In genomic region chr2:237701859-237702370, GRCh38 we compare ENCODE assay signal across 8 cellular contexts.
DNase-seq lines count a peak whose midpoint lies in the region; TF ChIP-seq lines count a peak whose summit lies in the region.

No MANE protein-coding gene starts in this region.

- no peaks in the 10 kb centered on the region for H3K9me3 ChIP-seq in CD8-positive, alpha-beta memory T cell (ENCODE audit: low read length)
- H3K9me3 ChIP-seq in Peyer's patch (no peaks in the 10 kb centered on the region), osteoblast (ENCODE audit: low read depth, low read length) (no peaks in the 10 kb centered on the region)

- no peaks in the 10 kb centered on the region for H3K27me3 ChIP-seq in CD8-positive, alpha-beta memory T cell (ENCODE audit: insufficient read depth, low read length, poor library complexity, severe bottlenecking)
- H3K27me3 ChIP-seq in Peyer's patch (no peaks in the 10 kb centered on the region), osteoblast (ENCODE audit: insufficient read depth, low read length) (no peaks in the 10 kb centered on the region)

- H3K79me2 ChIP-seq in osteoblast (ENCODE audit: insufficient read depth, low read length), result peaks cover 79% of the 10 kb centered on the region

- peaks cover 12% of the 10 kb centered on the region for H4K20me1 ChIP-seq in osteoblast (ENCODE audit: insufficient read depth, low read length)

- peak overlapping the region; percentile 51 to 84 (median 69) for H3K4me3 Mint-ChIP-seq in CD8-positive, alpha-beta memory T cell

- CTCF ChIA-PET in CD8-positive, alpha-beta memory T cell (lab: Charles Lee), result interaction anchor here (1.2 to 19.9 kb wide), 4 partner anchors 8 to 28 kb away, joined by 4 to 295 read pairs (median 8); no protein-coding TSS in a partner anchor

- peaks cover 95 to 99% (median 95%) of the 10 kb centered on the region in 3 donors for H3K4me1 Mint-ChIP-seq in CD8-positive, alpha-beta memory T cell

- H3K36me3 ChIP-seq in CD8-positive, alpha-beta memory T cell (ENCODE audit: insufficient read depth, low read length), result no peaks in the 10 kb centered on the region
- H3K36me3 ChIP-seq in Peyer's patch (no peaks in the 10 kb centered on the region), osteoblast (ENCODE audit: insufficient read depth, low read length) (no peaks in the 10 kb centered on the region)

- H3K4me2 ChIP-seq in osteoblast (ENCODE audit: insufficient read depth, low read length), result peak overlapping the region; percentile 80

- peaks cover 99% of the 10 kb centered on the region for H3K4me1 ChIP-seq in CD8-positive, alpha-beta memory T cell (ENCODE audit: insufficient read depth, low read length)
- peaks cover 14 to 86% (median 47%) of the 10 kb centered on the region in 4 donors for H3K4me1 ChIP-seq in Peyer's patch
- peaks cover 50% of the 10 kb centered on the region for H3K4me1 ChIP-seq in osteoblast (ENCODE audit: insufficient read depth, low read length)

- H3K4me3 ChIP-seq in CD8-positive, alpha-beta memory T cell (ENCODE audit: low read length), result peak overlapping the region; percentile 21
- H3K4me3 ChIP-seq in Peyer's patch, result no peak overlapping the region
- H3K4me3 ChIP-seq in osteoblast (ENCODE audit: insufficient read depth, low read length), result peak overlapping the region; percentile 35

- H2AFZ ChIP-seq in osteoblast (ENCODE audit: low read length), result no peak overlapping the region

- POLR2A ChIA-PET in CD8-positive, alpha-beta memory T cell (lab: Charles Lee), result no interaction called here

- TF ChIP-seq CTCF in Peyer's patch (IDR thresholded peaks at IDR 0.05) (no peak), osteoblast (IDR thresholded peaks at IDR 0.05; ENCODE audit: extremely low read depth, low read depth, low read length) (no peak)

- H3K36me3 Mint-ChIP-seq in CD8-positive, alpha-beta memory T cell, result peaks cover 0 to 24% (median 0%) of the 10 kb centered on the region in 3 donors

- H3K27me3 Mint-ChIP-seq in CD8-positive, alpha-beta memory T cell, result no peaks in the 10 kb centered on the region

- DNase-seq in CD8-positive, alpha-beta memory T cell, result no peak
- DNase-seq in Peyer's patch (peak in 1 of 3 donors; percentile 43), erythroblast (lab: John Stamatoyannopoulos, UW) (peak; percentile 47 to 72), osteoblast (ENCODE audit: insufficient read length, low spot score, missing footprints) (no peak), LoVo (ENCODE audit: low spot score) (no peak), amygdala (lab: John Stamatoyannopoulos, UW) (no peak), NCI-H2081 treated with DMSO at 0.1 percent for 48 hours (lab: John Stamatoyannopoulos, UW) (no peak), CD1c-positive myeloid dendritic cell (ENCODE audit: extremely low spot score) (no peak)

- H3K9me3 Mint-ChIP-seq in CD8-positive, alpha-beta memory T cell, result no peaks in the 10 kb centered on the region

- TF ChIP-seq POLR2A in Peyer's patch (IDR thresholded peaks at IDR 0.05) (no peak), erythroblast (IDR thresholded peaks at IDR 0.05; ENCODE audit: low read length) (no peak)

- H3K27ac Mint-ChIP-seq in CD8-positive, alpha-beta memory T cell, result peak overlapping the region; percentile 86 to 98 (median 95)

- H3K27ac ChIP-seq in CD8-positive, alpha-beta memory T cell (ENCODE audit: low read depth, low read length), result peak overlapping the region; percentile 44
- H3K27ac ChIP-seq in Peyer's patch (peak overlapping the region; percentile 23 to 99 (median 70)), osteoblast (ENCODE audit: low read depth, low read length) (peak overlapping the region; percentile 95)

Comparison
In these comparisons a context has a peak if more than half of its experiments do, and no peak if none do; other contexts are left out.
1. DNase-seq: peak in erythroblast (2 of 2); none in CD8-positive, alpha-beta memory T cell (0 of 5), osteoblast (single experiment), LoVo (single experiment), amygdala (0 of 56), NCI-H2081 treated with DMSO at 0.1 percent for 48 hours (single experiment) and CD1c-positive myeloid dendritic cell (single experiment).
2. H3K27ac ChIP-seq: peak in every context shown above with its lines; median percentile 95 in osteoblast; 70 in Peyer's patch; 44 in CD8-positive, alpha-beta memory T cell.
3. H3K4me3 ChIP-seq: peak in CD8-positive, alpha-beta memory T cell (single experiment) and osteoblast (single experiment); none in Peyer's patch (0 of 4).